In the genomic region with DNA sequence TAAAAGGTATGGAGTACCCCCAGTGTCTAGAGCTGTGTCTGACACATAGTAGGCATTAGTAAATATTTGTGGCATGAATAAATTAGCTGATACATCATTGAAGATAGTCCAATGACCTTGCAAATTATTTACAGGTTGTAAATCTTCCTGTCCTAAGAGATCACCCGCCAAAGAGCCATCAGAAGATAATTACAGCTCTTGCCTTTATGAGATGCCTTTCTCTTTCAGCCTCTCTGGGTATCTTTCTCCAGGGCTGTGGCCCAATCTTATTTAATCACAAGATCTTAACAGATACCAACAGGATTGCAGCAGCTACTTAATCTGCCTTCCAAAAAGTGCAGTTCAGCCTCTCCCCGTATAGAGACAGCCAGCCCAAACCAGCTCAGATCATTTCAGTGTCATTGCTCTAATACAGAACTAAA, we compare ENCODE assay signal across 10 cellular contexts. TPM values are rescaled to one million over a fixed set of nuclear protein-coding genes. Genes with fewer than 3 reads are reported as not detected.
DNase-seq lines count a peak whose midpoint lies in the region; ATAC-seq and TF ChIP-seq lines count a peak whose summit lies in the region.
"Had no signal": no experiment of that assay in that cellular context is flagged by ENCODE, and none has a peak within 500 bp of the region (broad histone marks: within the 10 kb centered on the region; RNA-seq: fewer than 3 reads in every experiment).

No MANE protein-coding gene starts in this region.

- ATAC-seq in GM18517 (IDR thresholded peaks at IDR 0.05; ENCODE audit: unreplicated experiment) (no peak), GM19324 (IDR thresholded peaks at IDR 0.05; ENCODE audit: low FRiP score, unreplicated experiment) (no peak)

- intact Hi-C loops in ascending aorta (cut with DNase I) = no loop called here

- H3K4me3 Mint-ChIP-seq in HFFc6 = peak overlapping the region; percentile 55

- peaks cover 6% of the 10 kb centered on the region; the same call in 1 of the 2 replicates for H3K27me3 Mint-ChIP-seq in HFFc6 (ENCODE audit: insufficient read depth)

- peak overlapping the region; percentile 97 for H3K27ac Mint-ChIP-seq in HFFc6

- H3K27me3 ChIP-seq in ascending aorta = no peaks in the 10 kb centered on the region
- no peaks in the 10 kb centered on the region for H3K27me3 ChIP-seq in thymus (ENCODE audit: control insufficient read depth, insufficient read depth)

- H3K4me3 ChIP-seq in ascending aorta (no peak overlapping the region), thymus (ENCODE audit: low read length) (no peak overlapping the region)

- H3K4me1 Mint-ChIP-seq in HFFc6 (ENCODE audit: low read depth) = peaks cover 100% of the 10 kb centered on the region

- H3K9me3 Mint-ChIP-seq in HFFc6 = no peaks in the 10 kb centered on the region; the same call in 1 of the 2 replicates

- TF ChIP-seq CTCF in HFFc6 (IDR thresholded peaks at IDR 0.05) = no peak
- TF ChIP-seq CTCF in ascending aorta (IDR thresholded peaks at IDR 0.05) = no peak

- H3K36me3 ChIP-seq in ascending aorta (peaks cover 2 to 9% of the 10 kb centered on the region in 2 donors), thymus (ENCODE audit: control insufficient read depth, insufficient read depth) (no peaks in the 10 kb centered on the region)

- no peaks in the 10 kb centered on the region for H3K9me3 ChIP-seq in ascending aorta
- no peaks in the 10 kb centered on the region for H3K9me3 ChIP-seq in thymus (ENCODE audit: control insufficient read depth)

- peak overlapping the region; percentile 96 to 98 for H3K27ac ChIP-seq in ascending aorta
- peak overlapping the region; percentile 6 for H3K27ac ChIP-seq in thymus (ENCODE audit: low read depth)

- DNase-seq in HFFc6 (peak; percentile 75), ascending aorta (ENCODE audit: low spot score in 2 of 2) (peak in 1 of 2 donors; percentile 62), kidney tubule cell (ENCODE audit: low spot score) (peak; percentile 66), T-helper 1 cell (no peak)
- DNase-seq: activated CD8-positive, alpha-beta memory T cell treated with anti-CD3 and anti-CD28 coated beads, Interleukin-2, amount 50 U/mL, for 4 hours; effector CD4-positive, alpha-beta T cell; NCI-H1092 had no signal

- peaks cover 65% of the 10 kb centered on the region for H3K36me3 Mint-ChIP-seq in HFFc6 (ENCODE audit: low read depth)

- 86% methylated on average over 2 of the region's 2 CpGs for WGBS in thymus

- H3K4me1 ChIP-seq in ascending aorta (peaks cover 22 to 71% of the 10 kb centered on the region in 2 donors), thymus (ENCODE audit: control insufficient read depth, insufficient read depth, low read length) (no peaks in the 10 kb centered on the region)

RNA-seq across cellular contexts. Expression of a gene that starts 41.5 kb away (rescaled TPM):
- 100 to 1,000 TPM; 401 to 553 (median 530) TPM for total RNA-seq in HFFc6 (2021; fragmentation: NEBNext Ultra II Directional; extraction: Animal tissue kit (Norgen Biotek cat#: 25700))
- 68.2 TPM for total RNA-seq in ascending aorta
- polyA plus RNA-seq in thymus = 14.0 TPM

RNA-seq across cellular contexts. Expression of a gene that starts 55.8 kb away (rescaled TPM):
- 10 to 100 TPM; 21.6 to 55.3 (median 48.1) TPM for total RNA-seq in HFFc6 (2021; fragmentation: NEBNext Ultra II Directional; extraction: Animal tissue kit (Norgen Biotek cat#: 25700))
- total RNA-seq in ascending aorta = not detected
- 6.4 TPM for polyA plus RNA-seq in thymus

Comparison
In these comparisons a context has a peak if more than half of its experiments do, and no peak if none do; other contexts are left out.
1. DNase-seq: peak in HFFc6 (single experiment) and kidney tubule cell (single experiment); none in T-helper 1 cell (0 of 5).
2. RNA of a gene that starts 55.8 kb away (total RNA-seq): 21.6 to 55.3 TPM in HFFc6; not detected in ascending aorta (single experiment); every median in the first group is over 10 times any median in the second.